ENCODE assay signal across 8 cellular contexts in genomic region chr10:97320480-97321031, GRCh38. TPM values are rescaled to one million over a fixed set of nuclear protein-coding genes. Genes with fewer than 3 reads are reported as not detected.
DNase-seq lines count a peak whose midpoint lies in the region; ATAC-seq lines count a peak whose summit lies in the region.

No MANE protein-coding gene starts in this region.

- H3K79me2 ChIP-seq in GM23248 (ENCODE audit: insufficient read depth): no peaks in the 10 kb centered on the region

- no peak for DNase-seq in GM23248
- DNase-seq in activated CD4-positive, alpha-beta T cell treated with anti-CD3 and anti-CD28 coated beads for 48 hours: peak; percentile 38
- DNase-seq in neuronal stem cell (ENCODE audit: low spot score): no peak
- no peak for DNase-seq in NCI-H446 (lab: John Stamatoyannopoulos, UW)
- DNase-seq in islet precursor cell: no peak
- no peak for DNase-seq in AG08395 (ENCODE audit: low spot score)

- no peaks in the 10 kb centered on the region for H3K9me2 ChIP-seq in GM23248 (ENCODE audit: insufficient read depth)

- H3K23ac ChIP-seq in neuronal stem cell (ENCODE audit: low read depth, low read length, poor library complexity): no peak overlapping the region

- H3K27me3 ChIP-seq in GM23248 (replicated peaks; ENCODE audit: insufficient read depth) (no peaks in the 10 kb centered on the region), esophagus (ENCODE audit: control insufficient read depth in 1 of 2, insufficient read depth in 2 of 2, low read length in 2 of 2) (no peaks in the 10 kb centered on the region), neuronal stem cell (ENCODE audit: control insufficient read depth in 3 of 3, insufficient read depth in 3 of 3, low read depth in 1 of 3, low read length in 3 of 3) (peaks cover 10 to 46% (median 28%) of the 10 kb centered on the region in 3 experiments)

- H2BK5ac ChIP-seq in neuronal stem cell (ENCODE audit: low read length): peak overlapping the region; percentile 27

- H3K27ac ChIP-seq in GM23248: no peak overlapping the region
- H3K27ac ChIP-seq in esophagus (ENCODE audit: low read depth in 2 of 2, low read length in 1 of 2): no peak overlapping the region
- no peak overlapping the region for H3K27ac ChIP-seq in neuronal stem cell (replicated peaks; ENCODE audit: low read length)

- ATAC-seq in HG03520 (IDR thresholded peaks at IDR 0.05; ENCODE audit: unreplicated experiment): no peak

- H3K4me2 ChIP-seq in GM23248 (ENCODE audit: unreplicated experiment) (peak overlapping the region; percentile 76), neuronal stem cell (ENCODE audit: insufficient read depth, low read length, poor library complexity, severe bottlenecking) (peak overlapping the region; percentile 86)

- H3K36me3 ChIP-seq in GM23248 (ENCODE audit: low read depth) (no peaks in the 10 kb centered on the region), esophagus (ENCODE audit: control insufficient read depth in 2 of 2, insufficient read depth in 2 of 2, low read length in 1 of 2) (no peaks in the 10 kb centered on the region), neuronal stem cell (replicated peaks in 1 of 2; ENCODE audit: control insufficient read depth in 2 of 2, insufficient read depth in 2 of 2, low read length in 2 of 2) (no peaks in the 10 kb centered on the region)

- no peak overlapping the region for H2BK120ac ChIP-seq in neuronal stem cell (ENCODE audit: low read depth, low read length)

- peak overlapping the region; percentile 98 for H3K4me3 ChIP-seq in GM23248
- H3K4me3 ChIP-seq in esophagus (ENCODE audit: low read depth in 1 of 2, low read length in 2 of 2): peak overlapping the region; percentile 77 to 82
- peak overlapping the region; percentile 85 to 96 for H3K4me3 ChIP-seq in neuronal stem cell (ENCODE audit: low read length in 2 of 2)

- H4K20me1 ChIP-seq in GM23248 (ENCODE audit: insufficient read depth): no peaks in the 10 kb centered on the region

- H3K4ac ChIP-seq in neuronal stem cell (ENCODE audit: low read length): no peak overlapping the region

- no peak overlapping the region for H3K14ac ChIP-seq in neuronal stem cell (ENCODE audit: low read length)

- in situ Hi-C loops in GM23248 (cut with MboI): no loop called here

- H3K79me1 ChIP-seq in neuronal stem cell (ENCODE audit: low read depth, low read length): no peaks in the 10 kb centered on the region

- no peak overlapping the region for H2BK15ac ChIP-seq in neuronal stem cell (ENCODE audit: low read length)

- H3K4me1 ChIP-seq in GM23248 (ENCODE audit: insufficient read depth) (peaks cover 9% of the 10 kb centered on the region; the same call in 1 of the 2 replicates), esophagus (ENCODE audit: control insufficient read depth in 2 of 2, insufficient read depth in 2 of 2, low read length in 1 of 2) (peaks cover 7 to 13% of the 10 kb centered on the region in 2 donors), neuronal stem cell (ENCODE audit: control insufficient read depth in 2 of 2, insufficient read depth in 1 of 2, low read depth in 1 of 2, low read length in 2 of 2) (peaks cover 8 to 16% of the 10 kb centered on the region in 2 donors)

- H3K18ac ChIP-seq in neuronal stem cell (ENCODE audit: low read length): peak overlapping the region; percentile 89

- 27 to 30% methylated on average over 23 to 24 of the region's 24 CpGs for WGBS in GM23248 (ENCODE audit: low coverage in 1 of 2, low lambda C conversion rate in 2 of 2, missing lambda C conversion rate in 2 of 2), 2 experiments
- WGBS in esophagus, 2 donors: 18 to 31% methylated on average over 24 of the region's 24 CpGs
- no CpG with 5 or more reads among the region's 24 CpGs for whole genome bisulfite sequencing in neuronal stem cell (ENCODE audit: extremely low coverage in 2 of 2, insufficient read length in 2 of 2, insufficient replicate concordance in 1 of 2), 2 donors

- H3F3A ChIP-seq in GM23248 (ENCODE audit: insufficient read depth): peaks cover 5% of the 10 kb centered on the region; the same call in 1 of the 2 replicates

- H3K9me3 ChIP-seq in GM23248 (ENCODE audit: low read depth) (no peaks in the 10 kb centered on the region), esophagus (ENCODE audit: control insufficient read depth in 2 of 2, insufficient read depth in 1 of 2, low read depth in 1 of 2, low read length in 1 of 2) (no peaks in the 10 kb centered on the region), neuronal stem cell (replicated peaks in 1 of 2; ENCODE audit: control insufficient read depth in 2 of 2, insufficient read depth in 1 of 2, low read depth in 1 of 2, low read length in 2 of 2) (peaks cover 0 to 3% of the 10 kb centered on the region in 2 donors)

- no peak overlapping the region for H4K8ac ChIP-seq in neuronal stem cell (ENCODE audit: low read depth, low read length)

- no peak overlapping the region for H4K91ac ChIP-seq in neuronal stem cell (ENCODE audit: low read depth, low read length, poor library complexity)

- peak overlapping the region; percentile 74 for H2AFZ ChIP-seq in GM23248
- H2AFZ ChIP-seq in neuronal stem cell (ENCODE audit: low read length): peak overlapping the region; percentile 100

- H2BK12ac ChIP-seq in neuronal stem cell (ENCODE audit: low read length): no peak overlapping the region

- H2AK5ac ChIP-seq in neuronal stem cell (ENCODE audit: low read depth, low read length): peak overlapping the region; percentile 87

- peak overlapping the region; percentile 99 for H3K9ac ChIP-seq in GM23248
- H3K9ac ChIP-seq in neuronal stem cell (ENCODE audit: low read depth, low read length, poor library complexity): no peak overlapping the region

RNA-seq across cellular contexts. Expression of gene FRAT1, which starts 1.5 kb away (rescaled TPM):
- 1.6 and 1.8 TPM in 2 replicates for total RNA-seq in GM23248 (2014; rRNA removed; shearing (Covaris generic))
- 0.44 and 0.75 TPM in 2 replicates for polyA plus RNA-seq in GM23248 (2016; fragmentation: Nextera tagmentation; extraction: Ambion mirVana)
- polyA plus RNA-seq in esophagus: 1 to 10 TPM; 1.2 to 1.8 TPM
- 1.8 TPM for polyA plus RNA-seq in neuronal stem cell (2013, experiment 1 of 2)
- polyA plus RNA-seq in neuronal stem cell (2013, experiment 2 of 2): 1.8 TPM

RNA-seq across cellular contexts. Expression of gene FRAT2, which starts 14.0 kb away (rescaled TPM):
- 10.3 and 16.3 TPM in 2 replicates for total RNA-seq in GM23248 (2014; rRNA removed; shearing (Covaris generic))
- polyA plus RNA-seq in GM23248 (2016; fragmentation: Nextera tagmentation; extraction: Ambion mirVana) (1.6 and 2.8 TPM in 2 replicates), esophagus (1 to 10 TPM; 7.2 to 9.6 TPM)
- polyA plus RNA-seq in neuronal stem cell (2013, experiment 1 of 2): 6.9 TPM
- polyA plus RNA-seq in neuronal stem cell (2013, experiment 2 of 2): 7.3 TPM

RNA-seq across cellular contexts. Expression of gene ARHGAP19, which starts 28.1 kb away (rescaled TPM):
- total RNA-seq in GM23248 (2014; rRNA removed; shearing (Covaris generic)): 5.0 and 5.1 TPM in 2 replicates
- polyA plus RNA-seq in GM23248 (2016; fragmentation: Nextera tagmentation; extraction: Ambion mirVana) (1.9 and 2.2 TPM in 2 replicates), esophagus (1 to 10 TPM; 1.5 to 3.4 TPM)
- polyA plus RNA-seq in neuronal stem cell (2013, experiment 1 of 2): 32.1 TPM
- polyA plus RNA-seq in neuronal stem cell (2013, experiment 2 of 2): 34.3 TPM
